Comparison of ENCODE assay signal across 9 cellular contexts in genomic region chr20:9323622-9324021, GRCh38.
DNase-seq lines count a peak whose midpoint lies in the region; ATAC-seq and TF ChIP-seq lines count a peak whose summit lies in the region.
"Had no signal": no experiment of that assay in that cellular context is flagged by ENCODE, and none has a peak within 500 bp of the region (broad histone marks: within the 10 kb centered on the region; RNA-seq: fewer than 3 reads in every experiment).

No MANE protein-coding gene starts in this region.

- no peak for TF ChIP-seq POLR2A in vagina (IDR thresholded peaks at IDR 0.05)

- ATAC-seq in HG03457 (IDR thresholded peaks at IDR 0.05; ENCODE audit: unreplicated experiment), result no peak

- in situ Hi-C loops in SK-MEL-5 (cut with HindIII; ENCODE audit: low pct_unique_long_range_greater_than_20kb, low sequenced_read_pairs), result no loop called here

- no peak for DNase-seq in AG09309 (ENCODE audit: low read depth)
- DNase-seq in SK-MEL-5 (ENCODE audit: low read depth, low spot score), result peak; percentile 64
- no peak for DNase-seq in right atrium auricular region (ENCODE audit: low spot score)
- no peak for DNase-seq in activated gamma-delta T cell treated with Interleukin-2 at 50 U/mL for 16 hours
- no peak for DNase-seq in T-helper 1 cell
- no peak for DNase-seq in vagina (ENCODE audit: extremely low spot score in 2 of 2)
- DNase-seq: NCI-H1436 treated with DMSO at 0.1 percent for 48 hours had no signal

- no peaks in the 10 kb centered on the region for H3K27me3 ChIP-seq in right atrium auricular region
- no peaks in the 10 kb centered on the region for H3K27me3 ChIP-seq in vagina

- H3K4me3 ChIP-seq in AG09309 (ENCODE audit: control insufficient read depth, low read depth, low read length) (no peak overlapping the region), GM12875 (ENCODE audit: low read depth, low read length) (no peak overlapping the region), right atrium auricular region (no peak overlapping the region), vagina (no peak overlapping the region)

- H3K27ac ChIP-seq in right atrium auricular region, result no peak overlapping the region
- H3K27ac ChIP-seq in vagina, result no peak overlapping the region

- H3K4me1 ChIP-seq in right atrium auricular region (peaks cover 0 to 42% of the 10 kb centered on the region in 2 donors), vagina (no peaks in the 10 kb centered on the region)

- H3K36me3 ChIP-seq in right atrium auricular region, result no peaks in the 10 kb centered on the region
- H3K36me3 ChIP-seq in vagina, result no peaks in the 10 kb centered on the region

- TF ChIP-seq CTCF in AG09309 (IDR thresholded peaks at IDR 0.05; ENCODE audit: control insufficient read depth, insufficient read depth, low read depth, low read length, missing control alignments), result peak; percentile 47
- peak; percentile 30; the same call in 1 of the 2 replicates for TF ChIP-seq CTCF in GM12875 (IDR thresholded peaks at IDR 0.05; ENCODE audit: borderline replicate concordance, insufficient read depth, low read depth, low read length)
- TF ChIP-seq CTCF in right atrium auricular region (IDR thresholded peaks at IDR 0.05), result peak; percentile 19 to 46
- TF ChIP-seq CTCF in vagina (IDR thresholded peaks at IDR 0.05), result no peak

- H3K9me3 ChIP-seq in right atrium auricular region, result no peaks in the 10 kb centered on the region
- no peaks in the 10 kb centered on the region for H3K9me3 ChIP-seq in vagina

- intact Hi-C loops in vagina (cut with DNase I), result no loop called here

Comparison
In these comparisons a context has a peak if more than half of its experiments do, and no peak if none do; other contexts are left out.
1. CTCF ChIP-seq: peak in AG09309 (single experiment), GM12875 (single experiment) and right atrium auricular region (2 of 2); none in vagina (0 of 3).